In genomic region chr20:957544-957943, GRCh38 we compare ENCODE assay signal across 21 cellular contexts. TPM values are rescaled to one million over a fixed set of nuclear protein-coding genes. Genes with fewer than 3 reads are reported as not detected.
DNase-seq lines count a peak whose midpoint lies in the region; ATAC-seq, FAIRE-seq and TF ChIP-seq lines count a peak whose summit lies in the region.
"Had no signal": no experiment of that assay in that cellular context is flagged by ENCODE, and none has a peak within 500 bp of the region (broad histone marks: within the 10 kb centered on the region; RNA-seq: fewer than 3 reads in every experiment).

No MANE protein-coding gene starts in this region.

- no TSS peak for BruUV-seq in HepG2 (replicated peaks; lab: Mats Ljungman, UMichigan)

- H3K36me3 Mint-ChIP-seq in progenitor cell of endocrine pancreas (ENCODE audit: insufficient read depth) = no peaks in the 10 kb centered on the region

- no peak overlapping the region for H3K9ac ChIP-seq in HepG2 (ENCODE audit: insufficient read depth, low read depth, low read length)

- in situ Hi-C loops in HepG2 (cut with HindIII; ENCODE audit: extremely low pct_ligation_motif_present, low pct_unique_long_range_greater_than_20kb) = loop anchor here (5.0 to 10.0 kb wide), 2 partner anchors 140 to 227 kb away; partner anchors contain the start of gene TMEM74B

- H3K4me3 ChIP-seq in HepG2 (replicated peaks in 1 of 3; ENCODE audit: insufficient read depth in 1 of 3, low read depth in 2 of 3, low read length in 3 of 3) (no peak overlapping the region), right lobe of liver (no peak overlapping the region), epithelial cell of proximal tubule (ENCODE audit: low read depth, low read length) (no peak overlapping the region)
- H3K4me3 ChIP-seq: sigmoid colon had no signal

- H3K27me3 ChIP-seq in HepG2 (ENCODE audit: control insufficient read depth in 1 of 2, insufficient read depth in 2 of 2, low read length in 2 of 2) (peaks cover 8 to 50% of the 10 kb centered on the region in 2 experiments), right lobe of liver (peaks cover 0 to 6% of the 10 kb centered on the region in 2 donors)

- H3K36me3 ChIP-seq in HepG2 (replicated peaks in 1 of 2; ENCODE audit: control insufficient read depth in 1 of 2, insufficient read depth in 2 of 2, low read length in 2 of 2) (no peaks in the 10 kb centered on the region), right lobe of liver (no peaks in the 10 kb centered on the region)
- H3K36me3 ChIP-seq: sigmoid colon had no signal

- POLR2A ChIA-PET in HepG2 (lab: Yijun Ruan, JAX) = no interaction called here

- H3K27me3 Mint-ChIP-seq in progenitor cell of endocrine pancreas = peaks cover 24% of the 10 kb centered on the region

- intact Hi-C loops in HepG2 (cut with micrococcal nuclease; ENCODE audit: unreplicated experiment) = no loop called here
- intact Hi-C loops in right lobe of liver (cut with DNase I) = loop anchor here (5.0 kb wide), 2 partner anchors 140 to 145 kb away; no protein-coding TSS in a partner anchor

- H2AFZ ChIP-seq in HepG2 (ENCODE audit: low read length) = no peak overlapping the region

- ATAC-seq in HepG2 (no peak), right lobe of liver (no peak), GM21515 (IDR thresholded peaks at IDR 0.05; ENCODE audit: unreplicated experiment) (no peak), GM18511 (IDR thresholded peaks at IDR 0.05; ENCODE audit: unreplicated experiment) (no peak)
- ATAC-seq: left colon, Right ventricle myocardium inferior had no signal

- H3K4me1 ChIP-seq in HepG2 (ENCODE audit: insufficient read depth, low read length) (no peaks in the 10 kb centered on the region), right lobe of liver (no peaks in the 10 kb centered on the region)
- H3K4me1 ChIP-seq: Caco-2, sigmoid colon had no signal

- no peak overlapping the region for H3K27ac Mint-ChIP-seq in progenitor cell of endocrine pancreas
- H3K27ac Mint-ChIP-seq: T-helper 1 cell treated with Interleukin-12 subunit alpha and Interleukin-12 subunit beta and Interleukin-4 antibody, amounts not matched to agents 30 μg/mL and 1 μg/mL, for 36 hours had no signal

- no peaks in the 10 kb centered on the region for H4K20me1 ChIP-seq in HepG2 (ENCODE audit: insufficient read depth, low read length)

- CTCF ChIA-PET in HepG2 (lab: Yijun Ruan, JAX; ENCODE audit: low intra/inter-chr PET ratio, low total read pairs) = interaction anchor here (6.5 kb wide), 1 partner anchor 141 kb away, joined by 185 read pairs; no protein-coding TSS in a partner anchor

- no peaks in the 10 kb centered on the region for H3K79me2 ChIP-seq in HepG2 (ENCODE audit: insufficient read depth, low read length)

- DNase-seq in HepG2 (ENCODE audit: low spot score) (no peak), right lobe of liver (no peak), NAMALWA (ENCODE audit: low spot score) (peak; percentile 48), epithelial cell of proximal tubule (ENCODE audit: low read depth) (no peak), progenitor cell of endocrine pancreas (ENCODE audit: low spot score, unreplicated experiment) (no peak), NCI-H128 (lab: John Stamatoyannopoulos, UW; ENCODE audit: unreplicated experiment) (no peak)
- DNase-seq: activated CD8-positive, alpha-beta memory T cell treated with anti-CD3 and anti-CD28 coated beads, Interleukin-2, amount 50 U/mL, for 4 hours; activated naive CD4-positive, alpha-beta T cell; Caco-2; GDM1; HCEC 1CT; left colon; NCI-H1105; NCI-H345; nucleus accumbens; sigmoid colon had no signal

- no peak for TF ChIP-seq POLR2A in HepG2 (IDR thresholded peaks at IDR 0.05; ENCODE audit: insufficient read depth in 1 of 2, low read depth in 2 of 2, low read length in 2 of 2)
- no peak for TF ChIP-seq POLR2A in right lobe of liver (IDR thresholded peaks at IDR 0.05)

- TF ChIP-seq EP300 in HepG2 (IDR thresholded peaks at IDR 0.05; ENCODE audit: low read depth in 2 of 2, low read length in 2 of 2) (no peak), HepG2 (CRISPR knock-in tag; IDR thresholded peaks at IDR 0.05; ENCODE audit: borderline replicate concordance) (no peak)

- H3K27ac ChIP-seq in HepG2 (ENCODE audit: extremely low read length, insufficient read depth, low read length) (no peak overlapping the region), right lobe of liver (no peak overlapping the region)
- H3K27ac ChIP-seq: sigmoid colon had no signal

- H3K4me1 Mint-ChIP-seq in progenitor cell of endocrine pancreas (ENCODE audit: low read depth) = no peaks in the 10 kb centered on the region

- WGBS in HepG2 (ENCODE audit: low lambda C conversion rate) = 3% methylated on average over 1 of the region's 1 CpG
- WGBS in right lobe of liver (ENCODE audit: insufficient coverage, low coverage, low lambda C conversion rate, missing lambda C conversion rate) = 67% methylated on average over 1 of the region's 1 CpG

- no peak overlapping the region for H3K4me2 ChIP-seq in HepG2 (ENCODE audit: low read depth, low read length)

- TF ChIP-seq RAD21 in HepG2 (CRISPR knock-in tag; IDR thresholded peaks at IDR 0.05) = no peak

- H3K9me3 Mint-ChIP-seq in progenitor cell of endocrine pancreas (ENCODE audit: low read depth) = no peaks in the 10 kb centered on the region
- H3K9me3 Mint-ChIP-seq: T-helper 1 cell treated with Interleukin-12 subunit alpha and Interleukin-12 subunit beta and Interleukin-4 antibody, amounts not matched to agents 30 μg/mL and 1 μg/mL, for 36 hours had no signal

- peak; percentile 51 for FAIRE-seq in HepG2 (lab: Jason Lieb, UNC)

- TF ChIP-seq CTCF in HepG2 (CRISPR knock-in tag; IDR thresholded peaks at IDR 0.05) (no peak), right lobe of liver (IDR thresholded peaks at IDR 0.05) (no peak), epithelial cell of proximal tubule (conservative IDR thresholded peaks at IDR 0.05; ENCODE audit: low read depth, low read length) (peak; percentile 14), progenitor cell of endocrine pancreas (IDR thresholded peaks at IDR 0.05; ENCODE audit: unreplicated experiment) (no peak)

- H3K9me3 ChIP-seq in HepG2 (ENCODE audit: low read length) (no peaks in the 10 kb centered on the region), right lobe of liver (no peaks in the 10 kb centered on the region)
- H3K9me3 ChIP-seq: Caco-2, sigmoid colon had no signal

- H3K4me3 Mint-ChIP-seq in progenitor cell of endocrine pancreas (ENCODE audit: low read depth) = no peak overlapping the region
- H3K4me3 Mint-ChIP-seq: T-helper 1 cell treated with Interleukin-12 subunit alpha and Interleukin-12 subunit beta and Interleukin-4 antibody, amounts not matched to agents 30 μg/mL and 1 μg/mL, for 36 hours had no signal

RNA-seq across cellular contexts. Expression of gene ANGPT4, which starts 41.4 kb away (rescaled TPM):
- total RNA-seq in HepG2 (2016; rRNA removed; fragmentation: Illumina TruSeq; extraction: Trizol) (not detected in 2 replicates), right lobe of liver (under 1 TPM in 2 of 6 experiments, not detected in 4; 0.04 to 0.12 TPM), epithelial cell of proximal tubule (not detected in 2 replicates), progenitor cell of endocrine pancreas (not detected in 2 replicates)
- not detected in 2 replicates for total RNA-seq in HepG2 (2016; cell fraction: cytosol; rRNA removed; fragmentation: Illumina TruSeq; extraction: Trizol; ENCODE audit: low read depth)
- not detected in 2 replicates for total RNA-seq in HepG2 (2016; cell fraction: insoluble cytoplasmic fraction; rRNA removed; fragmentation: Illumina TruSeq; extraction: Trizol)
- not detected in 2 replicates for total RNA-seq in HepG2 (2016; cell fraction: membrane; rRNA removed; fragmentation: Illumina TruSeq; extraction: Trizol)
- not detected in 2 replicates for total RNA-seq in HepG2 (2016; cell fraction: nucleus; rRNA removed; fragmentation: Illumina TruSeq; extraction: Trizol)
- not detected in 2 replicates for polyA plus RNA-seq in HepG2 (2011; rRNA removed)
- not detected in 2 replicates for polyA plus RNA-seq in HepG2 (2011; cell fraction: cytosol; rRNA removed)
- not detected in 2 replicates for polyA plus RNA-seq in HepG2 (2011; cell fraction: nucleus; rRNA removed)
- polyA plus RNA-seq in HepG2 (2012) = not detected in 2 replicates
- polyA plus RNA-seq in HepG2 (2016; cell fraction: cytosol; fragmentation: Illumina TruSeq; extraction: Trizol; ENCODE audit: low read depth) = not detected in 2 replicates
- polyA plus RNA-seq in HepG2 (2016; cell fraction: insoluble cytoplasmic fraction; fragmentation: Illumina TruSeq; extraction: Trizol; ENCODE audit: low read depth) = not detected in 2 replicates
- polyA plus RNA-seq in HepG2 (2016; cell fraction: membrane; fragmentation: Illumina TruSeq; extraction: Trizol; ENCODE audit: low read depth) = not detected in 2 replicates
- polyA plus RNA-seq in HepG2 (2016; cell fraction: nucleus; fragmentation: Illumina TruSeq; extraction: Trizol; ENCODE audit: insufficient read depth, low read depth) = not detected in 2 replicates
- polyA minus RNA-seq in HepG2 (2011; rRNA and poly(A)+ RNA removed; ENCODE audit: low replicate concordance) = not detected in 2 replicates
- not detected in 2 replicates for polyA minus RNA-seq in HepG2 (2011; cell fraction: cytosol; rRNA and poly(A)+ RNA removed)
- polyA minus RNA-seq in HepG2 (2011; cell fraction: nucleus; rRNA and poly(A)+ RNA removed) = not detected in 2 replicates
- total RNA-seq: Caco-2, left colon had no signal
- polyA plus RNA-seq: fibroblast of lung had no signal

RNA-seq across cellular contexts. Expression of gene RSPO4, which starts 44.6 kb away (rescaled TPM):
- total RNA-seq in HepG2 (2016; rRNA removed; fragmentation: Illumina TruSeq; extraction: Trizol) = not detected in 2 replicates
- not detected in 2 replicates for total RNA-seq in HepG2 (2016; cell fraction: cytosol; rRNA removed; fragmentation: Illumina TruSeq; extraction: Trizol; ENCODE audit: low read depth)
- not detected in 2 replicates for total RNA-seq in HepG2 (2016; cell fraction: insoluble cytoplasmic fraction; rRNA removed; fragmentation: Illumina TruSeq; extraction: Trizol)
- not detected in 2 replicates for total RNA-seq in HepG2 (2016; cell fraction: membrane; rRNA removed; fragmentation: Illumina TruSeq; extraction: Trizol)
- not detected in 2 replicates for total RNA-seq in HepG2 (2016; cell fraction: nucleus; rRNA removed; fragmentation: Illumina TruSeq; extraction: Trizol)
- not detected in 2 replicates for polyA plus RNA-seq in HepG2 (2011; rRNA removed)
- not detected in 2 replicates for polyA plus RNA-seq in HepG2 (2011; cell fraction: cytosol; rRNA removed)
- polyA plus RNA-seq in HepG2 (2011; cell fraction: nucleus; rRNA removed) = 0.03 TPM in 1 of 2 replicates, not detected in the other
- not detected in 2 replicates for polyA plus RNA-seq in HepG2 (2012)
- not detected in 2 replicates for polyA plus RNA-seq in HepG2 (2016; cell fraction: cytosol; fragmentation: Illumina TruSeq; extraction: Trizol; ENCODE audit: low read depth)
- not detected in 2 replicates for polyA plus RNA-seq in HepG2 (2016; cell fraction: insoluble cytoplasmic fraction; fragmentation: Illumina TruSeq; extraction: Trizol; ENCODE audit: low read depth)
- polyA plus RNA-seq in HepG2 (2016; cell fraction: membrane; fragmentation: Illumina TruSeq; extraction: Trizol; ENCODE audit: low read depth) = not detected in 2 replicates
- polyA plus RNA-seq in HepG2 (2016; cell fraction: nucleus; fragmentation: Illumina TruSeq; extraction: Trizol; ENCODE audit: insufficient read depth, low read depth) = not detected in 2 replicates
- polyA minus RNA-seq in HepG2 (2011; rRNA and poly(A)+ RNA removed; ENCODE audit: low replicate concordance) = not detected in 2 replicates
- polyA minus RNA-seq in HepG2 (2011; cell fraction: cytosol; rRNA and poly(A)+ RNA removed) = not detected in 2 replicates
- polyA minus RNA-seq in HepG2 (2011; cell fraction: nucleus; rRNA and poly(A)+ RNA removed) = not detected in 2 replicates
- under 1 TPM in 2 of 6 experiments, not detected in 4; 0.07 to 0.51 TPM for total RNA-seq in right lobe of liver
- total RNA-seq in epithelial cell of proximal tubule = 0.07 and 1.2 TPM in 2 replicates
- 1.4 and 1.7 TPM in 2 replicates for total RNA-seq in progenitor cell of endocrine pancreas
- total RNA-seq: fibroblast of lung, Right ventricle myocardium inferior, sigmoid colon had no signal
- polyA plus RNA-seq: fibroblast of lung had no signal
